13 cellular contexts compared by ENCODE assay signal in genomic region chr13:73945871-73946270, GRCh38.
A peak's percentile ranks its signal among the peaks of the same experiment; 100 is the strongest.
DNase-seq lines count a peak whose midpoint lies in the region; ATAC-seq, FAIRE-seq and TF ChIP-seq lines count a peak whose summit lies in the region.
"Had no signal": no experiment of that assay in that cellular context is flagged by ENCODE, and none has a peak within 500 bp of the region (broad histone marks: within the 10 kb centered on the region; RNA-seq: fewer than 3 reads in every experiment).

No MANE protein-coding gene starts in this region.

- POLR2A ChIA-PET in endothelial cell of umbilical vein (lab: Charles Lee) = no interaction called here

- H3K9ac ChIP-seq in Karpas-422 (ENCODE audit: low read length) = no peak overlapping the region
- H3K9ac ChIP-seq in endothelial cell of umbilical vein (replicated peaks; ENCODE audit: extremely low read depth, insufficient read depth, low read length) = no peak overlapping the region
- H3K9ac ChIP-seq: BLaER1 treated with 17β-estradiol and CSF1 and Interleukin-3, amounts not matched to agents 10 nM and 100 nM had no signal

- FAIRE-seq in endothelial cell of umbilical vein (lab: Jason Lieb, UNC) = no peak
- FAIRE-seq: GM12878 had no signal

- no peaks in the 10 kb centered on the region for H3K9me1 ChIP-seq in endothelial cell of umbilical vein (replicated peaks; ENCODE audit: control insufficient read depth, extremely low read depth, insufficient read depth, low read length)

- BruUV-seq in endothelial cell of umbilical vein (replicated peaks; lab: Mats Ljungman, UMichigan) = no TSS peak

- TF ChIP-seq POLR2A in endothelial cell of umbilical vein (IDR thresholded peaks at IDR 0.05; ENCODE audit: low read depth, low read length) = no peak

- intact Hi-C loops in endothelial cell of umbilical vein (cut with micrococcal nuclease) = loop anchor here (5.0 kb wide), 1 partner anchor 341 kb away; no protein-coding TSS in a partner anchor

- H4K20me1 ChIP-seq in Karpas-422 (ENCODE audit: insufficient read depth, low read depth, low read length) (no peaks in the 10 kb centered on the region), endothelial cell of umbilical vein (replicated peaks; ENCODE audit: control insufficient read depth, extremely low read depth, insufficient read depth, low read length) (no peaks in the 10 kb centered on the region)
- H4K20me1 ChIP-seq: BLaER1 treated with 17β-estradiol and CSF1 and Interleukin-3, amounts not matched to agents 10 nM and 100 nM had no signal

- H3K4me1 ChIP-seq in Karpas-422 (ENCODE audit: low read length) (peaks cover 83% of the 10 kb centered on the region), endothelial cell of umbilical vein (ENCODE audit: control insufficient read depth, extremely low read depth, insufficient read depth, low read length) (no peaks in the 10 kb centered on the region), muscle layer of duodenum (ENCODE audit: control insufficient read depth in 1 of 2, insufficient read depth in 2 of 2, low read length in 2 of 2) (peaks cover 0 to 4% of the 10 kb centered on the region in 2 donors)
- H3K4me1 ChIP-seq: ascending aorta had no signal

- DNase-seq in AG08395 (ENCODE audit: low spot score) (peak; percentile 4), Karpas-422 (no peak), endothelial cell of umbilical vein (ENCODE audit: low read depth, low spot score) (peak; percentile 37), activated gamma-delta T cell (lab: John Stamatoyannopoulos, UW) (no peak), GM20000 (ENCODE audit: low spot score) (no peak), NCI-H82 treated with DMSO at 0.1 percent for 48 hours (lab: John Stamatoyannopoulos, UW; ENCODE audit: unreplicated experiment) (no peak)
- DNase-seq: NCI-H524; stimulated activated CD4-positive, alpha-beta T cell treated with anti-CD3 and anti-CD28 coated beads, Interleukin-2, amount 100 ng/mL, for 24 hours had no signal

- H3K9me3 ChIP-seq in Karpas-422 (ENCODE audit: low read length) (no peaks in the 10 kb centered on the region), endothelial cell of umbilical vein (replicated peaks; ENCODE audit: control insufficient read depth, insufficient read depth, low read length) (no peaks in the 10 kb centered on the region), muscle layer of duodenum (ENCODE audit: control insufficient read depth in 1 of 2, low read length in 2 of 2) (no peaks in the 10 kb centered on the region)
- H3K9me3 ChIP-seq: ascending aorta had no signal

- no peaks in the 10 kb centered on the region for H3K9me2 ChIP-seq in Karpas-422 (replicated peaks; ENCODE audit: insufficient read depth, low read length)

- H3K27ac ChIP-seq in Karpas-422 (ENCODE audit: low read length) (peak overlapping the region; percentile 8; the same call in 1 of the 2 replicates), endothelial cell of umbilical vein (ENCODE audit: insufficient read depth, low read depth, low read length) (no peak overlapping the region), muscle layer of duodenum (ENCODE audit: low read length) (peak overlapping the region; percentile 6)
- H3K27ac ChIP-seq: ascending aorta; BLaER1 treated with 17β-estradiol and CSF1 and Interleukin-3, amounts not matched to agents 10 nM and 100 nM had no signal

- CTCF ChIA-PET in endothelial cell of umbilical vein (lab: Charles Lee) = interaction anchor here (0.8 to 1.8 kb wide), 2 partner anchors 169 to 341 kb away, joined by 3 to 14 read pairs; no protein-coding TSS in a partner anchor

- H2AFZ ChIP-seq in Karpas-422 (ENCODE audit: low read length) = no peak overlapping the region
- H2AFZ ChIP-seq in endothelial cell of umbilical vein (ENCODE audit: low read depth, low read length) = no peak overlapping the region

- H3K36me3 ChIP-seq in Karpas-422 (ENCODE audit: insufficient read depth, low read length) = peaks cover 14% of the 10 kb centered on the region; the same call in 1 of the 2 replicates
- no peaks in the 10 kb centered on the region for H3K36me3 ChIP-seq in endothelial cell of umbilical vein (ENCODE audit: control insufficient read depth in 2 of 2, extremely low read depth in 1 of 2, insufficient read depth in 2 of 2, low read length in 2 of 2)
- no peaks in the 10 kb centered on the region for H3K36me3 ChIP-seq in muscle layer of duodenum (ENCODE audit: control insufficient read depth in 1 of 2, insufficient read depth in 2 of 2, low read length in 2 of 2)
- H3K36me3 ChIP-seq: ascending aorta had no signal

- ATAC-seq in HG03097 (IDR thresholded peaks at IDR 0.05; ENCODE audit: low FRiP score, unreplicated experiment) = no peak
- ATAC-seq: GM12878 had no signal

- H3K4me3 ChIP-seq in Karpas-422 (ENCODE audit: low read length) (no peak overlapping the region), endothelial cell of umbilical vein (replicated peaks in 1 of 3; ENCODE audit: insufficient read depth in 1 of 3, low read depth in 1 of 3, low read length in 3 of 3) (no peak overlapping the region), muscle layer of duodenum (ENCODE audit: low read depth in 1 of 2, low read length in 2 of 2) (no peak overlapping the region)
- H3K4me3 ChIP-seq: ascending aorta; BLaER1 treated with 17β-estradiol and CSF1 and Interleukin-3, amounts not matched to agents 10 nM and 100 nM; GM12878 had no signal

- TF ChIP-seq CTCF in endothelial cell of umbilical vein (IDR thresholded peaks at IDR 0.05; ENCODE audit: extremely low read depth in 1 of 2, insufficient read depth in 1 of 2, low read depth in 1 of 2, low read length in 2 of 2) = no peak
- TF ChIP-seq CTCF in GM20000 (IDR thresholded peaks at IDR 0.05; ENCODE audit: extremely low read depth, missing control alignments) = no peak

- peaks cover 92% of the 10 kb centered on the region for H3K79me2 ChIP-seq in Karpas-422 (ENCODE audit: low read length)
- H3K79me2 ChIP-seq in endothelial cell of umbilical vein (ENCODE audit: control insufficient read depth, insufficient read depth, low read length) = peaks cover 5% of the 10 kb centered on the region

- H3K27me3 ChIP-seq in Karpas-422 (ENCODE audit: low read length) = no peaks in the 10 kb centered on the region
- no peaks in the 10 kb centered on the region for H3K27me3 ChIP-seq in endothelial cell of umbilical vein (ENCODE audit: control insufficient read depth in 2 of 2, insufficient read depth in 2 of 2, low read length in 2 of 2)
- no peaks in the 10 kb centered on the region for H3K27me3 ChIP-seq in muscle layer of duodenum (ENCODE audit: low read depth, low read length)
- H3K27me3 ChIP-seq: ascending aorta; BLaER1 treated with 17β-estradiol and CSF1 and Interleukin-3, amounts not matched to agents 10 nM and 100 nM had no signal

- dilution Hi-C loops in endothelial cell of umbilical vein (cut with MboI; ENCODE audit: extremely low pct_ligation_motif_present, low sequenced_read_pairs) = no loop called here

- H3K4me2 ChIP-seq in Karpas-422 (ENCODE audit: low read depth, low read length, poor library complexity, severe bottlenecking) = no peak overlapping the region
- H3K4me2 ChIP-seq in endothelial cell of umbilical vein (ENCODE audit: insufficient read depth, low read length) = no peak overlapping the region
- H3K4me2 ChIP-seq: BLaER1 treated with 17β-estradiol and CSF1 and Interleukin-3, amounts not matched to agents 10 nM and 100 nM had no signal

TF ChIP-seq in endothelial cell of umbilical vein, 7 proteins besides CTCF, POLR2A, EP300 and RAD21:
- TF ChIP-seq FOS (IDR thresholded peaks at IDR 0.05; ENCODE audit: borderline replicate concordance, insufficient read depth, low read length) (no peak), GATA2 (IDR thresholded peaks at IDR 0.05; ENCODE audit: insufficient read depth, insufficient read length, low read depth, low read length) (no peak), MAX (IDR thresholded peaks at IDR 0.05; ENCODE audit: insufficient read depth, insufficient read length) (no peak), JUN (IDR thresholded peaks at IDR 0.05; ENCODE audit: borderline replicate concordance, insufficient read depth, insufficient read length, low read depth) (no peak), POLR2AphosphoS5 (IDR thresholded peaks at IDR 0.05; ENCODE audit: insufficient read depth, low read depth, low read length) (no peak), MYC (IDR thresholded peaks at IDR 0.05; ENCODE audit: low read depth, low read length) (no peak), EZH2 (IDR thresholded peaks at IDR 0.05; ENCODE audit: borderline replicate concordance, low read depth, low read length, severe bottlenecking) (no peak)

Comparison
In these comparisons a context has a peak if more than half of its experiments do, and no peak if none do; other contexts are left out.
1. DNase-seq: peak in AG08395 (single experiment) and endothelial cell of umbilical vein (single experiment); none in Karpas-422 (single experiment), activated gamma-delta T cell (single experiment), GM20000 (single experiment) and NCI-H82 treated with DMSO at 0.1 percent for 48 hours (single experiment).